ENCODE assay signal across 28 cellular contexts in genomic region chrX:31858915-31859314, GRCh38.
"Had no signal": no experiment of that assay in that cellular context is flagged by ENCODE, and none has a peak within 500 bp of the region (broad histone marks: within the 10 kb centered on the region; RNA-seq: fewer than 3 reads in every experiment).

No MANE protein-coding gene starts in this region.

- H3K4me2 ChIP-seq: neural progenitor cell, smooth muscle cell had no signal

- H3K9ac ChIP-seq: neural progenitor cell had no signal

- DNase-seq: naive thymus-derived CD4-positive, alpha-beta T cell; natural killer cell; occipital lobe; ovary; retina; right cardiac atrium; spleen; stimulated activated CD4-positive, alpha-beta T cell treated with anti-CD3 and anti-CD28 coated beads, Interleukin-12 subunit alpha, Interleukin-12 subunit beta, amount 100 ng/mL, for 4 hours; stimulated activated CD4-positive, alpha-beta T cell treated with anti-CD3 and anti-CD28 coated beads, Interleukin-1b, Interleukin-23, amount 100 ng/mL, for 48 hours; stimulated activated CD4-positive, alpha-beta T cell treated with anti-CD3 and anti-CD28 coated beads, Interleukin-4, amount 100 ng/mL, for 1 hour; stimulated activated CD4-positive, alpha-beta T cell treated with anti-CD3 and anti-CD28 coated beads, Interleukin-4, amount 100 ng/mL, for 4 hours; stimulated activated CD8-positive, alpha-beta memory T cell treated with anti-CD3 and anti-CD28 coated beads, Interleukin-4, amount 100 ng/mL, for 48 hours; stimulated activated naive CD4-positive, alpha-beta T cell; stimulated activated naive CD8-positive, alpha-beta T cell treated with anti-CD3 and anti-CD28 coated beads, Interleukin-15, amount 100 ng/mL, for 72 hours; stimulated activated naive CD8-positive, alpha-beta T cell treated with anti-CD3 and anti-CD28 coated beads, Interleukin-15, Interleukin-2, amounts not matched to agents 100 U/mL and 50 U/mL, for 24 hours; substantia nigra; testis; tibial artery; transverse colon; upper lobe of right lung; uterus had no signal

- H3K4me3 ChIP-seq: neural progenitor cell, ovary, prostate gland, skin epidermis, smooth muscle cell, spleen, suprapubic skin, testis, tibial artery, transverse colon, upper lobe of right lung, uterus had no signal

- H3K4me1 ChIP-seq: prostate gland, spleen, suprapubic skin, testis, tibial artery, transverse colon, upper lobe of right lung, uterus had no signal

- H3K27ac ChIP-seq: neural progenitor cell, ovary, prostate gland, skin epidermis, spleen, suprapubic skin, testis, tibial artery, transverse colon, upper lobe of right lung, uterus had no signal

- H3K9me3 ChIP-seq: ovary, prostate gland, spleen, suprapubic skin, testis, tibial artery, transverse colon, upper lobe of right lung, uterus had no signal

- H2AFZ ChIP-seq: neural progenitor cell had no signal

- H3K36me3 ChIP-seq: neural progenitor cell, ovary, prostate gland, spleen, suprapubic skin, tibial artery, transverse colon, upper lobe of right lung, uterus had no signal

- ATAC-seq: naive thymus-derived CD4-positive, alpha-beta T cell; natural killer cell; right cardiac atrium; sciatic nerve; stimulated activated memory B cell treated with anti-CD40 and anti-IgM and Interleukin-4, amounts not matched to agents 10 μg/mL and 1 μg/mL and 100 μg/mL, for 72 hours; stimulated activated naive CD8-positive, alpha-beta T cell treated with anti-CD3 and anti-CD28 coated beads, Interleukin-15, amount 100 ng/mL, for 72 hours; stimulated activated naive CD8-positive, alpha-beta T cell treated with anti-CD3 and anti-CD28 coated beads, Interleukin-15, Interleukin-2, amounts not matched to agents 100 U/mL and 50 U/mL, for 24 hours; upper lobe of right lung had no signal

- H3K27me3 ChIP-seq: neural progenitor cell, ovary, spleen, suprapubic skin, testis, tibial artery, transverse colon, upper lobe of right lung, uterus had no signal
